Comparison of ENCODE assay signal across 8 cellular contexts in genomic region chr7:158812684-158813083, GRCh38. TPM values are rescaled to one million over a fixed set of nuclear protein-coding genes. Genes with fewer than 3 reads are reported as not detected.
DNase-seq lines count a peak whose midpoint lies in the region; ATAC-seq lines count a peak whose summit lies in the region.

No MANE protein-coding gene starts in this region.

- H3K27me3 Mint-ChIP-seq in IgD-negative memory B cell = no peaks in the 10 kb centered on the region

- ATAC-seq in GM18870 (IDR thresholded peaks at IDR 0.05; ENCODE audit: unreplicated experiment) (no peak), GM21576 (IDR thresholded peaks at IDR 0.05; ENCODE audit: unreplicated experiment) (no peak), GM18867 (IDR thresholded peaks at IDR 0.05; ENCODE audit: unreplicated experiment) (no peak)

- DNase-seq in activated CD4-positive, alpha-beta T cell treated with anti-CD3 and anti-CD28 coated beads, Interleukin-2, amount 50 U/mL, for 48 hours = peak; percentile 42 to 61
- DNase-seq in central memory CD4-positive, alpha-beta T cell = peak; percentile 87
- DNase-seq in stimulated activated CD4-positive, alpha-beta T cell treated with anti-CD3 and anti-CD28 coated beads, Interleukin-4, amount 100 ng/mL, for 24 hours = peak; percentile 51
- DNase-seq in DMS79 (lab: John Stamatoyannopoulos, UW) = no peak

- no peaks in the 10 kb centered on the region for H3K9me3 Mint-ChIP-seq in IgD-negative memory B cell

- H3K27ac Mint-ChIP-seq in IgD-negative memory B cell = peak overlapping the region in 2 of 3 donors; percentile 74 to 75

- H3K4me1 Mint-ChIP-seq in IgD-negative memory B cell = peaks cover 41 to 62% (median 50%) of the 10 kb centered on the region in 3 donors

- peak overlapping the region in 3 of 4 donors; percentile 3 to 58 (median 36) for H3K4me3 Mint-ChIP-seq in IgD-negative memory B cell

- peaks cover 10% of the 10 kb centered on the region for H3K36me3 Mint-ChIP-seq in IgD-negative memory B cell

RNA-seq across cellular contexts. Expression of gene ESYT2, which starts 16.6 kb away (rescaled TPM):
- polyA plus RNA-seq in IgD-negative memory B cell = 13.2 TPM

RNA-seq across cellular contexts. Expression of gene DYNC2I1, which starts 43.7 kb away (rescaled TPM):
- 15.6 TPM for polyA plus RNA-seq in IgD-negative memory B cell
